19 cellular contexts compared by ENCODE assay signal in genomic region chr19:3333020-3333583, GRCh38. TPM values are rescaled to one million over a fixed set of nuclear protein-coding genes. Genes with fewer than 3 reads are reported as not detected.
DNase-seq lines count a peak whose midpoint lies in the region; ATAC-seq, FAIRE-seq and TF ChIP-seq lines count a peak whose summit lies in the region.
"Had no signal": no experiment of that assay in that cellular context is flagged by ENCODE, and none has a peak within 500 bp of the region (broad histone marks: within the 10 kb centered on the region; RNA-seq: fewer than 3 reads in every experiment).

No MANE protein-coding gene starts in this region.

- no peaks in the 10 kb centered on the region for H3K9me3 ChIP-seq in K562 (replicated peaks; ENCODE audit: control insufficient read depth, insufficient read depth, low read depth, low read length)
- no peaks in the 10 kb centered on the region for H3K9me3 ChIP-seq in uterus
- no peaks in the 10 kb centered on the region for H3K9me3 ChIP-seq in tibial nerve
- H3K9me3 ChIP-seq: Peyer's patch had no signal

- no peak for TF ChIP-seq POLR2A in K562 (conservative IDR thresholded peaks at IDR 0.05)
- TF ChIP-seq POLR2A in uterus (IDR thresholded peaks at IDR 0.05): no peak
- TF ChIP-seq POLR2A in tibial nerve (IDR thresholded peaks at IDR 0.05): no peak

- no peaks in the 10 kb centered on the region for H3K9me3 Mint-ChIP-seq in activated naive CD8-positive, alpha-beta T cell (ENCODE audit: low read depth)
- H3K9me3 Mint-ChIP-seq in activated naive CD8-positive, alpha-beta T cell treated with anti-CD3 and anti-CD28 coated beads, Interleukin-2, amount 50 U/mL, for 24 hours: no peaks in the 10 kb centered on the region

- ATAC-seq in activated naive CD8-positive, alpha-beta T cell treated with anti-CD3 and anti-CD28 coated beads, Interleukin-2, amount 50 U/mL, for 24 hours: no peak
- no peak for ATAC-seq in K562

- TF ChIP-seq EP300 in K562 (IDR thresholded peaks at IDR 0.05; ENCODE audit: low read length) (no peak), tibial nerve (IDR thresholded peaks at IDR 0.05) (no peak)

- no peaks in the 10 kb centered on the region for H3K9me1 ChIP-seq in K562 (ENCODE audit: control insufficient read depth, insufficient read depth, low read length)

- no peak overlapping the region for H3K4me3 ChIP-seq in K562
- no peak overlapping the region for H3K4me3 ChIP-seq in rectal smooth muscle tissue (ENCODE audit: low read length)
- H3K4me3 ChIP-seq in uterus: no peak overlapping the region
- H3K4me3 ChIP-seq in tibial nerve: no peak overlapping the region
- H3K4me3 ChIP-seq: Peyer's patch had no signal

- no peak for FAIRE-seq in K562 (lab: Jason Lieb, UNC)
- FAIRE-seq: A204.1, D721Med had no signal

- H3K27me3 ChIP-seq in K562 (ENCODE audit: control insufficient read depth in 2 of 2, insufficient read depth in 2 of 2, low read length in 2 of 2) (peaks cover 5 to 27% of the 10 kb centered on the region in 2 experiments), rectal smooth muscle tissue (ENCODE audit: control insufficient read depth, insufficient read depth, low read length) (no peaks in the 10 kb centered on the region), uterus (no peaks in the 10 kb centered on the region), tibial nerve (no peaks in the 10 kb centered on the region)
- H3K27me3 ChIP-seq: Peyer's patch had no signal

- no peaks in the 10 kb centered on the region for H3K79me2 ChIP-seq in K562 (ENCODE audit: control insufficient read depth, insufficient read depth, low read length)

- H3K36me3 Mint-ChIP-seq in activated naive CD8-positive, alpha-beta T cell: no peaks in the 10 kb centered on the region
- H3K36me3 Mint-ChIP-seq in activated naive CD8-positive, alpha-beta T cell treated with anti-CD3 and anti-CD28 coated beads, Interleukin-2, amount 50 U/mL, for 24 hours (ENCODE audit: low read depth): no peaks in the 10 kb centered on the region

- peak overlapping the region; percentile 34 for H3K27ac Mint-ChIP-seq in activated naive CD8-positive, alpha-beta T cell
- H3K27ac Mint-ChIP-seq in activated naive CD8-positive, alpha-beta T cell treated with anti-CD3 and anti-CD28 coated beads, Interleukin-2, amount 50 U/mL, for 24 hours: no peak overlapping the region

- intact Hi-C loops in K562 (cut with micrococcal nuclease): no loop called here
- intact Hi-C loops in uterus (cut with DNase I; ENCODE audit: low total_unique reads): no loop called here

- no peak overlapping the region for H2AFZ ChIP-seq in K562 (ENCODE audit: low read depth, low read length)

- H3K9ac ChIP-seq in K562 (ENCODE audit: insufficient read depth in 1 of 2, low read depth in 2 of 2, low read length in 2 of 2): no peak overlapping the region
- H3K9ac ChIP-seq in rectal smooth muscle tissue (ENCODE audit: low read length): no peak overlapping the region

- peaks cover 4% of the 10 kb centered on the region; the same call in 1 of the 2 replicates for H4K20me1 ChIP-seq in K562 (replicated peaks; ENCODE audit: control insufficient read depth, insufficient read depth, low read length)

- no peak for TF ChIP-seq RAD21 in K562 (CRISPR knock-in tag; conservative IDR thresholded peaks at IDR 0.05 in 1 of 2, IDR thresholded peaks at IDR 0.05 in 1 of 2)

- H3K27me3 Mint-ChIP-seq in activated naive CD8-positive, alpha-beta T cell: no peaks in the 10 kb centered on the region
- no peaks in the 10 kb centered on the region for H3K27me3 Mint-ChIP-seq in activated naive CD8-positive, alpha-beta T cell treated with anti-CD3 and anti-CD28 coated beads, Interleukin-2, amount 50 U/mL, for 24 hours

- H3K4me1 Mint-ChIP-seq in activated naive CD8-positive, alpha-beta T cell (ENCODE audit: low read depth): peaks cover 2% of the 10 kb centered on the region
- H3K4me1 Mint-ChIP-seq in activated naive CD8-positive, alpha-beta T cell treated with anti-CD3 and anti-CD28 coated beads, Interleukin-2, amount 50 U/mL, for 24 hours: peaks cover 2% of the 10 kb centered on the region

- DNase-seq in activated naive CD8-positive, alpha-beta T cell treated with anti-CD3 and anti-CD28 coated beads, Interleukin-2, amount 50 U/mL, for 24 hours: no peak
- DNase-seq in K562 (ENCODE audit: extremely low read depth in 1 of 4, low spot score in 3 of 4) (no peak), uterus (no peak), tibial nerve (ENCODE audit: low spot score in 2 of 2) (no peak), GM03348 (ENCODE audit: low spot score) (no peak), A172 (ENCODE audit: low spot score) (no peak)
- DNase-seq: Karpas-422, NCI-H1105 treated with DMSO at 0.1 percent for 48 hours, NCI-H187, NCI-H2171, NCI-H446 treated with DMSO at 0.1 percent for 48 hours, NCI-H774, Peyer's patch, SHP77 treated with DMSO at 0.1 percent for 48 hours had no signal

- in situ Hi-C loops in K562 (cut with MboI): no loop called here

- WGBS in K562 (ENCODE audit: insufficient coverage, low coverage, missing lambda C conversion rate): 17% methylated on average over 3 of the region's 4 CpGs
- WGBS in tibial nerve, 2 donors: 48 to 72% methylated on average over 4 of the region's 4 CpGs

- POLR2A ChIA-PET in K562 (lab: Yijun Ruan, JAX): no interaction called here

- no peak overlapping the region for H3K4me3 Mint-ChIP-seq in activated naive CD8-positive, alpha-beta T cell
- H3K4me3 Mint-ChIP-seq in activated naive CD8-positive, alpha-beta T cell treated with anti-CD3 and anti-CD28 coated beads, Interleukin-2, amount 50 U/mL, for 24 hours: no peak overlapping the region

- H3K4me1 ChIP-seq in K562 (replicated peaks in 1 of 2; ENCODE audit: control insufficient read depth in 2 of 2, insufficient read depth in 2 of 2, low read length in 2 of 2): peaks cover 0 to 10% of the 10 kb centered on the region in 2 experiments; a peak in 2 of 5 replicates
- H3K4me1 ChIP-seq in rectal smooth muscle tissue (ENCODE audit: control insufficient read depth, insufficient read depth, low read length): peaks cover 26% of the 10 kb centered on the region
- peaks cover 11% of the 10 kb centered on the region in 2 donors for H3K4me1 ChIP-seq in uterus
- H3K4me1 ChIP-seq in tibial nerve: peaks cover 0 to 33% (median 27%) of the 10 kb centered on the region in 4 donors

- TF ChIP-seq CTCF in K562 (IDR thresholded peaks at IDR 0.05 in 2 of 3, conservative IDR thresholded peaks at IDR 0.05 in 1 of 3; ENCODE audit: insufficient read depth in 2 of 3, low read depth in 1 of 3, low read length in 3 of 3) (no peak), uterus (IDR thresholded peaks at IDR 0.05) (no peak), tibial nerve (IDR thresholded peaks at IDR 0.05) (no peak)

- CTCF ChIA-PET in K562 (lab: Yijun Ruan, JAX; ENCODE audit: low intra/inter-chr PET ratio): no interaction called here

- no peak overlapping the region for H3K4me2 ChIP-seq in K562 (ENCODE audit: insufficient read depth, low read length)

- no TSS peak for BruUV-seq in K562 (replicated peaks; lab: Mats Ljungman, UMichigan)

- no peak overlapping the region for H3K27ac ChIP-seq in K562 (ENCODE audit: extremely low read depth, low read depth, low read length)
- peak overlapping the region; percentile 73 for H3K27ac ChIP-seq in rectal smooth muscle tissue (ENCODE audit: low read depth, low read length)
- peak overlapping the region; percentile 17 to 56 for H3K27ac ChIP-seq in uterus
- no peak overlapping the region for H3K27ac ChIP-seq in tibial nerve
- H3K27ac ChIP-seq: C4-2B had no signal

- H3K36me3 ChIP-seq in K562 (ENCODE audit: control insufficient read depth, insufficient read depth, low read length) (no peaks in the 10 kb centered on the region), rectal smooth muscle tissue (ENCODE audit: control insufficient read depth, insufficient read depth, low read length) (no peaks in the 10 kb centered on the region), uterus (no peaks in the 10 kb centered on the region), tibial nerve (no peaks in the 10 kb centered on the region)
- H3K36me3 ChIP-seq: Peyer's patch had no signal

TF ChIP-seq in K562, 482 proteins besides CTCF, POLR2A, EP300 and RAD21 (continues in another document):
- peak; percentile 16; the same call in 1 of the 2 replicates for TF ChIP-seq BCOR (IDR thresholded peaks at IDR 0.05)
- TF ChIP-seq ZNF121 (CRISPR knock-in tag; conservative IDR thresholded peaks at IDR 0.05): peak; percentile 72
- no peak for TF ChIP-seq ZNF143 (CRISPR knock-in tag; IDR thresholded peaks at IDR 0.05)
- TF ChIP-seq ZNF512 (tag; IDR thresholded peaks at IDR 0.05): peak; percentile 90

RNA-seq across cellular contexts. Expression of gene NFIC, which starts 33.3 kb away (rescaled TPM):
- total RNA-seq in K562 (2011; cell fraction: chromatin; rRNA removed; ENCODE audit: low replicate concordance): 66.4 and 156 TPM in 2 replicates
- 56.2 and 56.5 TPM in 2 replicates for total RNA-seq in K562 (2011; cell fraction: nucleolus; rRNA removed)
- 46.9 and 54.0 TPM in 2 replicates for total RNA-seq in K562 (2011; cell fraction: nucleoplasm; rRNA removed)
- 14.1 and 15.7 TPM in 2 replicates for total RNA-seq in K562 (2014; rRNA removed)
- total RNA-seq in K562 (2014; rRNA removed; fragmentation: Illumina TruSeq; extraction: Trizol): 3.0 and 3.7 TPM in 2 replicates
- 6.9 and 8.4 TPM in 2 replicates for total RNA-seq in K562 (2015; rRNA removed; fragmentation: Illumina TruSeq; extraction: Trizol)
- 57.3 and 62.1 TPM in 2 replicates for total RNA-seq in K562 (2021)
- 2.0 and 2.9 TPM in 2 replicates for polyA plus RNA-seq in K562 (2011; rRNA removed)
- 1.8 and 2.6 TPM in 2 replicates for polyA plus RNA-seq in K562 (2011; cell fraction: cytosol; rRNA removed)
- polyA plus RNA-seq in K562 (2011; cell fraction: nucleus; rRNA removed): 13.2 and 19.2 TPM in 2 replicates
- 20.3 and 20.4 TPM in 2 replicates for polyA plus RNA-seq in K562 (2012)
- polyA plus RNA-seq in K562 (2014; fragmentation: Illumina TruSeq; extraction: Trizol): 17.2 and 26.2 TPM in 2 replicates
- under 1 TPM; 0.71 to 0.99 TPM for polyA plus RNA-seq in K562 (2014; fragmentation: Nextera tagmentation; extraction: Ambion mirVana)
- 14.1 and 15.9 TPM in 2 replicates for polyA plus RNA-seq in K562 (2014; rRNA removed)
- polyA minus RNA-seq in K562 (2011; rRNA and poly(A)+ RNA removed): 4.0 and 4.7 TPM in 2 replicates
- polyA minus RNA-seq in K562 (2011; cell fraction: cytosol; rRNA and poly(A)+ RNA removed): 14.5 and 19.9 TPM in 2 replicates
- polyA minus RNA-seq in K562 (2011; cell fraction: nucleus; rRNA and poly(A)+ RNA removed): 16.6 and 19.5 TPM in 2 replicates
- total RNA-seq in uterus: 100 to 1,000 TPM in 2 of 4 donors, 10 to 100 TPM in 2; 18.5 to 361 (median 82.9) TPM
- total RNA-seq in tibial nerve: 100 to 1,000 TPM; 138 to 200 (median 160) TPM
- 26.2 and 32.5 TPM in 2 replicates for total RNA-seq in A172 (2014; rRNA removed; shearing (Covaris generic))

Comparison
In these comparisons a context has a peak if more than half of its experiments do, and no peak if none do; other contexts are left out.
1. H3K27ac ChIP-seq: peak in rectal smooth muscle tissue (single experiment) and uterus (2 of 2); none in K562 (single experiment) and tibial nerve (0 of 4).